In genomic region chr2:128028668-128029054, GRCh38 we compare ENCODE assay signal across 8 cellular contexts. TPM values are rescaled to one million over a fixed set of nuclear protein-coding genes. Genes with fewer than 3 reads are reported as not detected.
DNase-seq lines count a peak whose midpoint lies in the region; ATAC-seq and TF ChIP-seq lines count a peak whose summit lies in the region.

No MANE protein-coding gene starts in this region.

- intact Hi-C loops in heart right ventricle (cut with DNase I) (loop anchor here in 8 of 10 donors (1.0 to 10.0 kb wide), 4 partner anchors 63 to 144 kb away; partner anchors contain the start of genes UGGT1 (in 6 of the 8) and AMMECR1L (in 4 of the 8)), cardiac septum (cut with DNase I) (loop anchor here (5.0 kb wide), 1 partner anchor 146 kb away; no protein-coding TSS in a partner anchor), body of pancreas (cut with DNase I) (no loop called here), upper lobe of right lung (cut with DNase I) (no loop called here)

- H3K36me3 Mint-ChIP-seq in memory B cell = peaks cover 8% of the 10 kb centered on the region

- no peak for TF ChIP-seq CTCF in heart right ventricle (IDR thresholded peaks at IDR 0.05)
- no peak for TF ChIP-seq CTCF in body of pancreas (IDR thresholded peaks at IDR 0.05)
- no peak for TF ChIP-seq CTCF in upper lobe of right lung (IDR thresholded peaks at IDR 0.05)

- H3K4me3 ChIP-seq in heart right ventricle (peak overlapping the region; percentile 82 to 99 (median 97)), body of pancreas (peak overlapping the region; percentile 96 to 98), upper lobe of right lung (peak overlapping the region; percentile 65)

- peaks cover 11% of the 10 kb centered on the region for H3K4me1 Mint-ChIP-seq in memory B cell

- TF ChIP-seq POLR2A in body of pancreas (IDR thresholded peaks at IDR 0.05) = no peak
- no peak for TF ChIP-seq POLR2A in GM18505 (IDR thresholded peaks at IDR 0.05; ENCODE audit: borderline replicate concordance, extremely low read depth, insufficient read depth, insufficient read length)

- ATAC-seq in heart right ventricle (no peak), body of pancreas (no peak), memory B cell (ENCODE audit: low read depth) (no peak), upper lobe of right lung (no peak), GM18505 (IDR thresholded peaks at IDR 0.05; ENCODE audit: unreplicated experiment) (no peak), HG02798 (IDR thresholded peaks at IDR 0.05; ENCODE audit: poor library complexity, unreplicated experiment) (no peak)

- H3K4me1 ChIP-seq in heart right ventricle = peaks cover 8 to 20% (median 16%) of the 10 kb centered on the region in 9 donors
- peaks cover 14% of the 10 kb centered on the region for H3K4me1 ChIP-seq in body of pancreas
- peaks cover 12% of the 10 kb centered on the region for H3K4me1 ChIP-seq in upper lobe of right lung

- H3K4me3 Mint-ChIP-seq in memory B cell = peak overlapping the region; percentile 96

- H3K36me3 ChIP-seq in heart right ventricle = peaks cover 0 to 16% (median 0%) of the 10 kb centered on the region in 9 donors
- no peaks in the 10 kb centered on the region for H3K36me3 ChIP-seq in body of pancreas (replicated peaks in 1 of 2; ENCODE audit: insufficient read depth in 1 of 2, low read depth in 2 of 2)
- no peaks in the 10 kb centered on the region for H3K36me3 ChIP-seq in upper lobe of right lung

- H3K27ac ChIP-seq in heart right ventricle (peak overlapping the region in 9 of 10 donors; percentile 92 to 99 (median 96)), body of pancreas (peak overlapping the region; percentile 72 to 99 (median 94)), upper lobe of right lung (peak overlapping the region; percentile 94)

- H3K9me3 ChIP-seq in heart right ventricle (peaks cover 0 to 10% (median 0%) of the 10 kb centered on the region in 11 donors), body of pancreas (no peaks in the 10 kb centered on the region), upper lobe of right lung (no peaks in the 10 kb centered on the region)

- peaks cover 5% of the 10 kb centered on the region for H3K27me3 Mint-ChIP-seq in memory B cell

- DNase-seq in heart right ventricle (no peak), cardiac septum (ENCODE audit: low spot score) (no peak), body of pancreas (no peak), memory B cell (ENCODE audit: low spot score in 2 of 2) (no peak), upper lobe of right lung (no peak)
- DNase-seq in stimulated activated CD4-positive, alpha-beta T cell treated with anti-CD3 and anti-CD28 coated beads, Interleukin-4, amount 100 ng/mL, for 1 hour = no peak

- H3K27ac Mint-ChIP-seq in memory B cell = peak overlapping the region; percentile 92

- H3K9me3 Mint-ChIP-seq in memory B cell = peaks cover 8% of the 10 kb centered on the region

- 0 to 6% methylated on average over 1 of the region's 1 CpG for WGBS in heart right ventricle, 2 donors
- WGBS in body of pancreas, 2 donors = 0% methylated on average over 1 of the region's 1 CpG; no CpG with 5 or more reads in 1 of the 2 donors

- H3K27me3 ChIP-seq in heart right ventricle (no peaks in the 10 kb centered on the region), body of pancreas (no peaks in the 10 kb centered on the region), upper lobe of right lung (no peaks in the 10 kb centered on the region)

RNA-seq across cellular contexts. Expression of gene SAP130, which starts 0.8 kb away (rescaled TPM):
- total RNA-seq in heart right ventricle (10 to 100 TPM; 12.4 to 20.4 (median 17.3) TPM), cardiac septum (19.9 TPM), body of pancreas (1 to 10 TPM; 4.4 to 4.6 TPM), upper lobe of right lung (16.9 TPM)
- polyA plus RNA-seq in heart right ventricle = 1 to 10 TPM; 4.8 to 9.1 TPM

Comparison
In these comparisons a context has a peak if more than half of its experiments do, and no peak if none do; other contexts are left out.
1. intact Hi-C loops: an anchor here in heart right ventricle (1.0 to 10.0 kb wide) and cardiac septum (5.0 kb wide); none called in body of pancreas and upper lobe of right lung.